Comparison of ENCODE assay signal across 38 cellular contexts in the genomic region with DNA sequence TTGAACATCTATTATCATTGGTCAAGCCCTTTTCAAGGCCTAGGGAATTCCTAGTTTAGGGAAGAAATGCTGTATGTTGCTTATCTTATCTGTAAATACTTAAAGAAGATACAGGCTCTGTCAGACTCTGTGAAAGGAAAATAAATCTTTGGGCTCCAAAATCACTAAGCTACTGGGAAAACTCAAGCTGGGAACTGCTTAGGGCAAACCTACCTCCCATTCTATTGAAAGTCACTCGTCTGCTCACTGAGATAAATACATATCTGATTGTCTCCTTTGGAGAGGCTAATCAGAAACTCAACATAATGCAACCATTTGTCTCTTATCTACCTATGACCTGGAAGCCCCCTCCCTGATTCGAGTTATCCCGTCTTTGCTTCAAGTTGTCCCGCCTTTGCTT.
"Had no signal": no experiment of that assay in that cellular context is flagged by ENCODE, and none has a peak within 500 bp of the region (broad histone marks: within the 10 kb centered on the region; RNA-seq: fewer than 3 reads in every experiment).

No MANE protein-coding gene starts in this region.

- H3K27me3 ChIP-seq: adrenal gland, ascending aorta, body of pancreas, brain microvascular endothelial cell, breast epithelium, cardiac muscle cell had no signal

- H3K4me3 Mint-ChIP-seq: activated naive CD4-positive, alpha-beta T cell treated with anti-CD3 and anti-CD28 coated beads for 36 hours; activated naive CD4-positive, alpha-beta T cell treated with anti-CD3 and anti-CD28 coated beads, Interleukin-2, amount 10 ng/mL, durations not matched to agents 7 days and 5 days; activated naive CD4-positive, alpha-beta T cell treated with anti-CD3 and anti-CD28 coated beads, Interleukin-2, amount 50 U/mL, for 24 hours; activated naive CD8-positive, alpha-beta T cell; activated naive CD8-positive, alpha-beta T cell treated with anti-CD3 and anti-CD28 coated beads for 36 hours; activated naive CD8-positive, alpha-beta T cell treated with anti-CD3 and anti-CD28 coated beads, Interleukin-2, amount 10 ng/mL, durations not matched to agents 7 days and 5 days; activated naive CD8-positive, alpha-beta T cell treated with anti-CD3 and anti-CD28 coated beads, Interleukin-2, amount 50 U/mL, for 24 hours; activated T-cell treated with anti-CD3 and anti-CD28 coated beads, Interleukin-2, amount 50 U/mL, for 24 hours; activated T-cell treated with anti-CD3 and anti-CD28 coated beads, Interleukin-2, amount 50 U/mL, for 4 hours; activated T-cell treated with anti-CD3 and anti-CD28 coated beads, Interleukin-2, amount 50 U/mL, for 72 hours; activated T-helper 1 cell treated with anti-CD3 and anti-CD28 coated beads, Interleukin-12 subunit alpha, Interleukin-12 subunit beta, Interleukin-2, Interleukin-4 antibody, amounts not matched to agents 30 ng/mL and 10 ng/mL and 1 ng/mL, durations not matched to agents 14 hours and 24 hours and 36 hours; activated T-helper 17 cell treated with anti-CD3 and anti-CD28 coated beads, Interleukin-2, amount 50 U/mL, for 72 hours; brain; central memory CD8-positive, alpha-beta T cell had no signal

- H3K36me3 ChIP-seq: adrenal gland, ascending aorta, brain microvascular endothelial cell, breast epithelium, cardiac muscle cell had no signal

- H3K4me1 Mint-ChIP-seq: activated naive CD4-positive, alpha-beta T cell treated with anti-CD3 and anti-CD28 coated beads, Interleukin-2, amount 10 ng/mL, durations not matched to agents 7 days and 5 days; activated naive CD4-positive, alpha-beta T cell treated with anti-CD3 and anti-CD28 coated beads, Interleukin-2, amount 50 U/mL, for 24 hours; activated naive CD8-positive, alpha-beta T cell treated with anti-CD3 and anti-CD28 coated beads for 36 hours; activated naive CD8-positive, alpha-beta T cell treated with anti-CD3 and anti-CD28 coated beads, Interleukin-2, amount 10 ng/mL, durations not matched to agents 7 days and 5 days; activated naive CD8-positive, alpha-beta T cell treated with anti-CD3 and anti-CD28 coated beads, Interleukin-2, amount 50 U/mL, for 24 hours; activated T-helper 17 cell treated with anti-CD3 and anti-CD28 coated beads, Interleukin-2, amount 50 U/mL, for 72 hours; central memory CD8-positive, alpha-beta T cell had no signal

- H3K4me1 ChIP-seq: adrenal gland, ascending aorta, body of pancreas, breast epithelium had no signal

- H3K36me3 Mint-ChIP-seq: activated naive CD4-positive, alpha-beta T cell treated with anti-CD3 and anti-CD28 coated beads, Interleukin-2, amount 10 ng/mL, durations not matched to agents 7 days and 5 days; activated naive CD4-positive, alpha-beta T cell treated with anti-CD3 and anti-CD28 coated beads, Interleukin-2, amount 50 U/mL, for 24 hours; activated naive CD4-positive, alpha-beta T cell treated with anti-CD3 and anti-CD28 coated beads, Interleukin-2, amount 50 U/mL, for 72 hours; activated naive CD8-positive, alpha-beta T cell; activated naive CD8-positive, alpha-beta T cell treated with anti-CD3 and anti-CD28 coated beads for 36 hours; activated naive CD8-positive, alpha-beta T cell treated with anti-CD3 and anti-CD28 coated beads, Interleukin-2, amount 10 ng/mL, durations not matched to agents 7 days and 5 days; brain had no signal

- H3K4me3 ChIP-seq: adrenal gland, ascending aorta, body of pancreas, breast epithelium, cardiac muscle cell had no signal

- H3K27ac Mint-ChIP-seq: activated naive CD4-positive, alpha-beta T cell treated with anti-CD3 and anti-CD28 coated beads for 36 hours; activated naive CD4-positive, alpha-beta T cell treated with anti-CD3 and anti-CD28 coated beads, Interleukin-2, amount 10 ng/mL, durations not matched to agents 7 days and 5 days; activated naive CD4-positive, alpha-beta T cell treated with anti-CD3 and anti-CD28 coated beads, Interleukin-2, amount 50 U/mL, for 24 hours; activated naive CD4-positive, alpha-beta T cell treated with anti-CD3 and anti-CD28 coated beads, Interleukin-2, amount 50 U/mL, for 72 hours; activated naive CD8-positive, alpha-beta T cell; activated naive CD8-positive, alpha-beta T cell treated with anti-CD3 and anti-CD28 coated beads for 36 hours; activated naive CD8-positive, alpha-beta T cell treated with anti-CD3 and anti-CD28 coated beads, Interleukin-2, amount 10 ng/mL, durations not matched to agents 7 days and 5 days; activated naive CD8-positive, alpha-beta T cell treated with anti-CD3 and anti-CD28 coated beads, Interleukin-2, amount 50 U/mL, for 24 hours; activated T-cell treated with anti-CD3 and anti-CD28 coated beads, Interleukin-2, amount 50 U/mL, for 24 hours; activated T-cell treated with anti-CD3 and anti-CD28 coated beads, Interleukin-2, amount 50 U/mL, for 72 hours; activated T-helper 1 cell treated with anti-CD3 and anti-CD28 coated beads, Interleukin-12 subunit alpha, Interleukin-12 subunit beta, Interleukin-2, Interleukin-4 antibody, amounts not matched to agents 30 ng/mL and 10 ng/mL and 1 ng/mL, durations not matched to agents 14 hours and 24 hours and 36 hours; activated T-helper 17 cell treated with anti-CD3 and anti-CD28 coated beads, Interleukin-2, amount 50 U/mL, for 72 hours; activated T-helper 2 cell treated with anti-CD3 and anti-CD28 coated beads, Interferon-gamma antibody, Interleukin-2, Interleukin-4, amounts not matched to agents 10 μg/mL and 5 μg/mL and 100 μg/mL, durations not matched to agents 14 hours and 24 hours and 36 hours; brain had no signal

- H3K9me3 Mint-ChIP-seq: activated naive CD4-positive, alpha-beta T cell treated with anti-CD3 and anti-CD28 coated beads for 36 hours; activated naive CD4-positive, alpha-beta T cell treated with anti-CD3 and anti-CD28 coated beads, Interleukin-2, amount 10 ng/mL, durations not matched to agents 7 days and 5 days; activated naive CD4-positive, alpha-beta T cell treated with anti-CD3 and anti-CD28 coated beads, Interleukin-2, amount 50 U/mL, for 24 hours; activated naive CD8-positive, alpha-beta T cell treated with anti-CD3 and anti-CD28 coated beads for 36 hours; activated naive CD8-positive, alpha-beta T cell treated with anti-CD3 and anti-CD28 coated beads, Interleukin-2, amount 10 ng/mL, durations not matched to agents 7 days and 5 days; activated T-cell treated with anti-CD3 and anti-CD28 coated beads, Interleukin-2, amount 50 U/mL, for 24 hours; activated T-cell treated with anti-CD3 and anti-CD28 coated beads, Interleukin-2, amount 50 U/mL, for 4 hours; activated T-helper 1 cell treated with anti-CD3 and anti-CD28 coated beads, Interleukin-12 subunit alpha, Interleukin-12 subunit beta, Interleukin-2, Interleukin-4 antibody, amounts not matched to agents 30 ng/mL and 10 ng/mL and 1 ng/mL, durations not matched to agents 14 hours and 24 hours and 36 hours; activated T-helper 17 cell treated with anti-CD3 and anti-CD28 coated beads, Interleukin-2, amount 50 U/mL, for 72 hours; activated T-helper 2 cell treated with anti-CD3 and anti-CD28 coated beads, Interferon-gamma antibody, Interleukin-2, Interleukin-4, amounts not matched to agents 10 μg/mL and 5 μg/mL and 100 μg/mL, durations not matched to agents 14 hours and 24 hours and 36 hours; central memory CD8-positive, alpha-beta T cell had no signal

- H3K27ac ChIP-seq: adrenal gland, ascending aorta, body of pancreas, brain microvascular endothelial cell, breast epithelium, cardiac muscle cell had no signal

- H3K27me3 Mint-ChIP-seq: activated naive CD4-positive, alpha-beta T cell treated with anti-CD3 and anti-CD28 coated beads, Interleukin-2, amount 10 ng/mL, durations not matched to agents 7 days and 5 days; activated naive CD4-positive, alpha-beta T cell treated with anti-CD3 and anti-CD28 coated beads, Interleukin-2, amount 50 U/mL, for 24 hours; activated naive CD8-positive, alpha-beta T cell; activated naive CD8-positive, alpha-beta T cell treated with anti-CD3 and anti-CD28 coated beads for 36 hours; activated naive CD8-positive, alpha-beta T cell treated with anti-CD3 and anti-CD28 coated beads, Interleukin-2, amount 10 ng/mL, durations not matched to agents 7 days and 5 days; activated naive CD8-positive, alpha-beta T cell treated with anti-CD3 and anti-CD28 coated beads, Interleukin-2, amount 50 U/mL, for 24 hours; activated T-cell treated with anti-CD3 and anti-CD28 coated beads, Interleukin-2, amount 50 U/mL, for 24 hours; brain had no signal

- H3K9me3 ChIP-seq: adrenal gland, ascending aorta, body of pancreas, breast epithelium had no signal

- DNase-seq: activated effector memory CD4-positive, alpha-beta T cell treated with anti-CD3 and anti-CD28 coated beads, Interleukin-2, amount 50 U/mL, for 16 hours; activated effector memory CD4-positive, alpha-beta T cell treated with Interleukin-2 at 50 U/mL for 16 hours; activated gamma-delta T cell; activated gamma-delta T cell treated with Interleukin-2 at 50 U/mL for 16 hours; activated naive CD4-positive, alpha-beta T cell; activated naive CD4-positive, alpha-beta T cell treated with anti-CD3 and anti-CD28 coated beads for 36 hours; activated naive CD4-positive, alpha-beta T cell treated with anti-CD3 and anti-CD28 coated beads, Interleukin-2, amount 10 ng/mL, durations not matched to agents 7 days and 5 days; activated naive CD4-positive, alpha-beta T cell treated with anti-CD3 and anti-CD28 coated beads, Interleukin-2, amount 50 U/mL, for 16 hours; activated naive CD4-positive, alpha-beta T cell treated with Interleukin-2 at 50 U/mL for 16 hours; activated naive CD8-positive, alpha-beta T cell treated with anti-CD3 and anti-CD28 coated beads for 36 hours; activated naive CD8-positive, alpha-beta T cell treated with anti-CD3 and anti-CD28 coated beads, Interleukin-2, amount 10 ng/mL, durations not matched to agents 7 days and 5 days; activated naive CD8-positive, alpha-beta T cell treated with anti-CD3 and anti-CD28 coated beads, Interleukin-2, amount 50 U/mL, for 24 hours; activated T-cell treated with anti-CD3 and anti-CD28 coated beads, Interleukin-2, amount 50 U/mL, for 1 hour; activated T-cell treated with anti-CD3 and anti-CD28 coated beads, Interleukin-2, amount 50 U/mL, for 24 hours; activated T-cell treated with anti-CD3 and anti-CD28 coated beads, Interleukin-2, amount 50 U/mL, for 4 hours; activated T-cell treated with anti-CD3 and anti-CD28 coated beads, Interleukin-2, amount 50 U/mL, for 48 hours; activated T-cell treated with anti-CD3 and anti-CD28 coated beads, Interleukin-2, amount 50 U/mL, for 72 hours; adrenal gland; amniotic stem cell; amygdala; anterior cingulate cortex; aorta; body of pancreas; brain microvascular endothelial cell; caudate nucleus; central memory CD4-positive, alpha-beta T cell; cerebellar nuclear complex had no signal
